Comparison of ENCODE assay signal across 8 cellular contexts in the genomic region with DNA sequence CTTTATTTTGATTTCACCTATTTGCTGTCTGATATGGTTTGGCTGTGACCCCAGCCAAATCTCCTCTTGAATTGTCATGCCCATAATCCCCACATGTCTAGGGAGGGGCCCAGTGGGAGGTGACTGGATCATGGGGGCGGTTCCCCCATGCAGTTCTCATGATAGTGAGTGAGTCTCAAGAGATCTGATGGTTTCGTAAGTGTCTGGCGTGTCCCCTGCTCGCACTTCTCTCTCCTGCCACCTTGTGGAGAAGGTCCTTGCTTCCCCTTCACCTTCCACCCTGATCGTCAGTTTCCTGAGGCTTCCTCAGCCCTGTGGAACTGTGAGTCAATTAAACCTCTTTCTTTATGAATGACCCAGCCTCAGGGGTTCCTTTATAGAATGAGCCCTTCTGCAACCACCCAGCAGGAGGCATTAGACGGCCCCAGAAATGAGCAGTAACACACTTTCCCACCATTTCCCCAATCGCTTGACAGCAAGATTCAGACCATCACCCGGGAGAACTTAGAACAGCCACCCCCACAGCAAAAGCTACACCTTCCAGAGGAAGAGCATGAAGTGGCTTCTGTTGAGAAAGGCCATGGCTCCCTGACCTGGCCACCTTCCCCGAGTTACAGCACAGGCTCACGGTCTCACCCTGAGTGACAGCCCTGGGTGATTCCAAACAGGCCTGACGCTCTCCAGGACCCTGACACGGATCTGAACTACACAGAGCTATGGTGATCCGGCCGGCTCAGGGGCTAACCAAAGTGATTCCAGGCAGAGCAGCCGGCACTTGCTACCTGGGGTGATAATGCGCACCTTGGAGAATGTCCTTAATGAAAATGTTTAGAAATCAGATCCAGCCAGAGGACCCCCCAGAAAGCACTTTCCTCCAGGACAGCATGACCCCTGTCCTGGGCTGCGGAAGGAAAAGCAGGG.
DNase-seq lines count a peak whose midpoint lies in the region; ATAC-seq and TF ChIP-seq lines count a peak whose summit lies in the region.

No MANE protein-coding gene starts in this region.

- peak; percentile 55 for TF ChIP-seq CTCF in LNCAP (IDR thresholded peaks at IDR 0.05)
- TF ChIP-seq CTCF in RWPE2 (IDR thresholded peaks at IDR 0.05; ENCODE audit: poor library complexity, severe bottlenecking): peak; percentile 99
- TF ChIP-seq CTCF in breast epithelium (IDR thresholded peaks at IDR 0.05): peak in 2 of 3 donors; percentile 27 to 34
- peak; percentile 12 to 49 for TF ChIP-seq CTCF in left lung (IDR thresholded peaks at IDR 0.05)

- H3K9me3 ChIP-seq in RWPE2 (ENCODE audit: severe bottlenecking) (no peaks in the 10 kb centered on the region), breast epithelium (no peaks in the 10 kb centered on the region), left lung (no peaks in the 10 kb centered on the region)
- H3K9me3 ChIP-seq in effector memory CD4-positive, alpha-beta T cell (ENCODE audit: control insufficient read depth, low read length): no peaks in the 10 kb centered on the region

- ATAC-seq in RWPE2 (ENCODE audit: low read depth): peak; percentile 74
- peak; percentile 85 for ATAC-seq in left lung
- no peak for ATAC-seq in HG03460 (IDR thresholded peaks at IDR 0.05; ENCODE audit: unreplicated experiment)

- H3K27ac ChIP-seq in RWPE2 (ENCODE audit: poor library complexity, severe bottlenecking) (no peak overlapping the region), breast epithelium (no peak overlapping the region), left lung (no peak overlapping the region)
- H3K27ac ChIP-seq in effector memory CD4-positive, alpha-beta T cell (ENCODE audit: insufficient read depth, low read length, poor library complexity, severe bottlenecking): no peak overlapping the region

- H3K36me3 ChIP-seq in RWPE2 (ENCODE audit: low read depth): no peaks in the 10 kb centered on the region
- H3K36me3 ChIP-seq in breast epithelium: no peaks in the 10 kb centered on the region
- H3K36me3 ChIP-seq in left lung: no peaks in the 10 kb centered on the region
- no peaks in the 10 kb centered on the region for H3K36me3 ChIP-seq in effector memory CD4-positive, alpha-beta T cell (ENCODE audit: control insufficient read depth, insufficient read depth, low read length)

- DNase-seq in COR-L47 (lab: John Stamatoyannopoulos, UW): peak; percentile 51
- DNase-seq in RWPE2 (ENCODE audit: low spot score): peak; percentile 91
- DNase-seq in breast epithelium (ENCODE audit: low spot score in 2 of 2): peak in 1 of 2 donors; percentile 32
- no peak for DNase-seq in left lung
- DNase-seq in stimulated activated CD8-positive, alpha-beta memory T cell treated with anti-CD3 and anti-CD28 coated beads, Interleukin-4, amount 100 ng/mL, for 48 hours: peak; percentile 47
- no peak for DNase-seq in effector memory CD4-positive, alpha-beta T cell

- H3K4me3 ChIP-seq in RWPE2 (ENCODE audit: severe bottlenecking): no peak overlapping the region
- H3K4me3 ChIP-seq in breast epithelium: no peak overlapping the region
- H3K4me3 ChIP-seq in left lung: no peak overlapping the region
- H3K4me3 ChIP-seq in effector memory CD4-positive, alpha-beta T cell (ENCODE audit: insufficient read depth, low read depth, low read length, poor library complexity, severe bottlenecking): no peak overlapping the region

- TF ChIP-seq POLR2A in breast epithelium (IDR thresholded peaks at IDR 0.05): no peak

- intact Hi-C loops in breast epithelium (cut with DNase I; ENCODE audit: low total_unique reads) (no loop called here), left lung (cut with DNase I) (no loop called here)

- H3K27me3 ChIP-seq in RWPE2 (ENCODE audit: insufficient read depth, poor library complexity, severe bottlenecking) (no peaks in the 10 kb centered on the region), breast epithelium (no peaks in the 10 kb centered on the region), left lung (peaks cover 0 to 22% of the 10 kb centered on the region in 2 donors)
- no peaks in the 10 kb centered on the region for H3K27me3 ChIP-seq in effector memory CD4-positive, alpha-beta T cell (replicated peaks; ENCODE audit: control insufficient read depth, insufficient read depth, low read length, poor library complexity, severe bottlenecking)

- H3K4me1 ChIP-seq in RWPE2 (ENCODE audit: insufficient read depth, poor library complexity, severe bottlenecking) (peaks cover 24% of the 10 kb centered on the region), breast epithelium (no peaks in the 10 kb centered on the region), left lung (peaks cover 0 to 3% of the 10 kb centered on the region in 2 donors)
- H3K4me1 ChIP-seq in effector memory CD4-positive, alpha-beta T cell (ENCODE audit: control insufficient read depth, insufficient read depth, low read length, poor library complexity, severe bottlenecking): no peaks in the 10 kb centered on the region

Comparison
In these comparisons a context has a peak if more than half of its experiments do, and no peak if none do; other contexts are left out.
1. DNase-seq: peak in COR-L47 (single experiment), RWPE2 (single experiment) and stimulated activated CD8-positive, alpha-beta memory T cell treated with anti-CD3 and anti-CD28 coated beads, Interleukin-4, amount 100 ng/mL, for 48 hours (single experiment); none in left lung (0 of 2) and effector memory CD4-positive, alpha-beta T cell (0 of 3).
2. CTCF ChIP-seq: peak in every context shown above with its lines; median percentile 99 in RWPE2; 55 in LNCAP; 30 in breast epithelium; 30 in left lung.